ENCODE assay signal across 8 cellular contexts in genomic region chr20:44746367-44747165, GRCh38. TPM values are rescaled to one million over a fixed set of nuclear protein-coding genes. Genes with fewer than 3 reads are reported as not detected.
DNase-seq lines count a peak whose midpoint lies in the region; ATAC-seq, FAIRE-seq and TF ChIP-seq lines count a peak whose summit lies in the region.

No MANE protein-coding gene starts in this region.

- peaks cover 18% of the 10 kb centered on the region for H3K4me1 Mint-ChIP-seq in stimulated activated naive CD8-positive, alpha-beta T cell treated with anti-CD3 and anti-CD28 coated beads, Interleukin-15, Interleukin-2, amounts not matched to agents 100 ng/mL and 50 ng/mL, for 24 hours (ENCODE audit: low read depth)
- peaks cover 5% of the 10 kb centered on the region for H3K4me1 Mint-ChIP-seq in activated naive CD8-positive, alpha-beta T cell (ENCODE audit: low read depth)

- no peak for TF ChIP-seq CTCF in lower leg skin (IDR thresholded peaks at IDR 0.05)

- intact Hi-C loops in lower leg skin (cut with DNase I; ENCODE audit: low total_unique reads), result no loop called here

- no peak for ATAC-seq in stimulated activated naive CD8-positive, alpha-beta T cell treated with anti-CD3 and anti-CD28 coated beads, Interleukin-15, Interleukin-2, amounts not matched to agents 100 U/mL and 50 U/mL, for 24 hours
- ATAC-seq in HG02852 (IDR thresholded peaks at IDR 0.05; ENCODE audit: unreplicated experiment), result no peak

- 27 to 28% methylated on average over 12 of the region's 12 CpGs for WGBS in lower leg skin, 2 donors

- H3K27me3 Mint-ChIP-seq in stimulated activated naive CD8-positive, alpha-beta T cell treated with anti-CD3 and anti-CD28 coated beads, Interleukin-15, Interleukin-2, amounts not matched to agents 100 ng/mL and 50 ng/mL, for 24 hours, result peaks cover 35% of the 10 kb centered on the region
- H3K27me3 Mint-ChIP-seq in activated naive CD8-positive, alpha-beta T cell, result peaks cover 12% of the 10 kb centered on the region

- DNase-seq in stimulated activated naive CD8-positive, alpha-beta T cell treated with anti-CD3 and anti-CD28 coated beads, Interleukin-15, Interleukin-2, amounts not matched to agents 100 U/mL and 50 U/mL, for 24 hours, result no peak
- DNase-seq in lower leg skin (ENCODE audit: low spot score in 2 of 2) (no peak), frontal cortex (ENCODE audit: low spot score in 2 of 2) (no peak), MV-4-11 (lab: John Stamatoyannopoulos, UW) (no peak), nucleus accumbens (lab: John Stamatoyannopoulos, UW) (no peak)

- no peak for FAIRE-seq in frontal cortex (lab: Jason Lieb, UNC)

- H3K4me3 ChIP-seq in lower leg skin (ENCODE audit: low read depth, poor library complexity, severe bottlenecking), result peak overlapping the region; percentile 42

- H3K4me3 Mint-ChIP-seq in stimulated activated naive CD8-positive, alpha-beta T cell treated with anti-CD3 and anti-CD28 coated beads, Interleukin-15, Interleukin-2, amounts not matched to agents 100 ng/mL and 50 ng/mL, for 24 hours, result peak overlapping the region; percentile 74
- peak overlapping the region; percentile 81 for H3K4me3 Mint-ChIP-seq in activated naive CD8-positive, alpha-beta T cell

- TF ChIP-seq POLR2A in lower leg skin (IDR thresholded peaks at IDR 0.05), result no peak

- H3K27ac Mint-ChIP-seq in stimulated activated naive CD8-positive, alpha-beta T cell treated with anti-CD3 and anti-CD28 coated beads, Interleukin-15, Interleukin-2, amounts not matched to agents 100 ng/mL and 50 ng/mL, for 24 hours, result peak overlapping the region; percentile 32
- H3K27ac Mint-ChIP-seq in activated naive CD8-positive, alpha-beta T cell, result peak overlapping the region; percentile 64

- no peaks in the 10 kb centered on the region for H3K36me3 Mint-ChIP-seq in stimulated activated naive CD8-positive, alpha-beta T cell treated with anti-CD3 and anti-CD28 coated beads, Interleukin-15, Interleukin-2, amounts not matched to agents 100 ng/mL and 50 ng/mL, for 24 hours (ENCODE audit: low read depth)
- H3K36me3 Mint-ChIP-seq in activated naive CD8-positive, alpha-beta T cell, result no peaks in the 10 kb centered on the region

- no peaks in the 10 kb centered on the region for H3K9me3 Mint-ChIP-seq in stimulated activated naive CD8-positive, alpha-beta T cell treated with anti-CD3 and anti-CD28 coated beads, Interleukin-15, Interleukin-2, amounts not matched to agents 100 ng/mL and 50 ng/mL, for 24 hours
- no peaks in the 10 kb centered on the region for H3K9me3 Mint-ChIP-seq in activated naive CD8-positive, alpha-beta T cell (ENCODE audit: low read depth)

RNA-seq across cellular contexts. Expression of gene KCNK15, which starts 0.9 kb away (rescaled TPM):
- total RNA-seq in lower leg skin (1 to 10 TPM; 1.5 to 3.5 (median 2.5) TPM), frontal cortex (not detected)

RNA-seq across cellular contexts. Expression of gene CCN5, which starts 31.4 kb away (rescaled TPM):
- total RNA-seq in lower leg skin, result 100 to 1,000 TPM in 2 of 4 donors, 10 to 100 TPM in 2; 50.8 to 481 (median 81.3) TPM
- total RNA-seq in frontal cortex, result not detected

Comparison
In these comparisons a context has a peak if more than half of its experiments do, and no peak if none do; other contexts are left out.
1. RNA of gene CCN5, which starts 31.4 kb away (total RNA-seq): 50.8 to 481 TPM in lower leg skin; not detected in frontal cortex (single experiment); every median in the first group is over 10 times any median in the second.